ENCODE assay signal across 24 cellular contexts in the genomic region with DNA sequence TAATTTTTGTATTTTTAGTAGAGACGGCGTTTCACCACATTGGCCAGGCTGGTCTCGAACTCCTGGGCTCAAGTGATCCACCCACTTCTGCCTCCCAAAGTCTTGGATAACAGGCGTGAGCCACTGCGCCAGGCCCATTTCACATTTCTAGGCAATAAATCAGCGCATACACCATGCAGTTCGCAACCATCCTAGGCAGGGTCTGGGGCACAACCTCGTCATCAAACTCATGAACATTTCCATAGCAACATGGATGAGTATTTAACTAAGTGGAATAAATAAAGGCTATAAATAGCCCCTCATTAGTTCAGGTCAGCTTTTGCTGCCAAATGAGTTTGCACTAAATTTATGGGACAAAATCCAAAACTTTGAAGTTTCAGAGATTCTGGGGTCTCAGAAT. TPM values are rescaled to one million over a fixed set of nuclear protein-coding genes. Genes with fewer than 3 reads are reported as not detected.
"Had no signal": no experiment of that assay in that cellular context is flagged by ENCODE, and none has a peak within 500 bp of the region (broad histone marks: within the 10 kb centered on the region; RNA-seq: fewer than 3 reads in every experiment).

No MANE protein-coding gene starts in this region.

- H3K4me1 ChIP-seq: heart left ventricle, left ventricle myocardium inferior, right atrium auricular region, sigmoid colon, stomach, transverse colon had no signal

- H3K9me3 ChIP-seq: heart left ventricle, left ventricle myocardium inferior, neutrophil, right atrium auricular region, sigmoid colon, stomach, thoracic aorta, transverse colon had no signal

- H3K36me3 ChIP-seq: heart left ventricle, left ventricle myocardium inferior, neutrophil, right atrium auricular region, thoracic aorta, transverse colon had no signal

- H3K27ac ChIP-seq: coronary artery, heart left ventricle, left ventricle myocardium inferior, neutrophil, right atrium auricular region, sigmoid colon, skin epidermis, stomach, thoracic aorta, transverse colon had no signal

- H3K4me3 ChIP-seq: coronary artery, heart left ventricle, left ventricle myocardium inferior, lung, right atrium auricular region, sigmoid colon, skin epidermis, stomach, thoracic aorta, transverse colon had no signal

- H3K27me3 ChIP-seq: right atrium auricular region had no signal

- ATAC-seq: heart left ventricle; left cardiac atrium; naive thymus-derived CD4-positive, alpha-beta T cell; stimulated activated naive B cell treated with anti-CD40 and anti-IgM and Interleukin-4, amounts not matched to agents 10 μg/mL and 1 μg/mL and 100 μg/mL, for 72 hours had no signal

- DNase-seq: effector CD4-positive, alpha-beta T cell; endodermal cell; erythroblast; heart left ventricle; hypothalamus; left cardiac atrium; left ventricle myocardium inferior; naive thymus-derived CD4-positive, alpha-beta T cell; nephron progenitor cell; sigmoid colon; stimulated activated CD4-positive, alpha-beta T cell treated with anti-CD3 and anti-CD28 coated beads, Interleukin-2, amount 100 ng/mL, for 24 hours; stimulated activated CD4-positive, alpha-beta T cell treated with anti-CD3 and anti-CD28 coated beads, Interleukin-4, amount 100 ng/mL, for 4 hours; stimulated activated naive B cell treated with anti-CD40 and anti-IgM and Interleukin-4, amounts not matched to agents 10 μg/mL and 1 μg/mL and 100 μg/mL, for 72 hours; stomach; substantia nigra; transverse colon had no signal

RNA-seq across cellular contexts. Expression of gene MEIS3, which starts 8.2 kb away (rescaled TPM):
- total RNA-seq: mononuclear cell had no signal
- polyA plus RNA-seq: endothelial cell of umbilical vein; naive thymus-derived CD4-positive, alpha-beta T cell had no signal
